ENCODE assay signal across 27 cellular contexts in the genomic region with DNA sequence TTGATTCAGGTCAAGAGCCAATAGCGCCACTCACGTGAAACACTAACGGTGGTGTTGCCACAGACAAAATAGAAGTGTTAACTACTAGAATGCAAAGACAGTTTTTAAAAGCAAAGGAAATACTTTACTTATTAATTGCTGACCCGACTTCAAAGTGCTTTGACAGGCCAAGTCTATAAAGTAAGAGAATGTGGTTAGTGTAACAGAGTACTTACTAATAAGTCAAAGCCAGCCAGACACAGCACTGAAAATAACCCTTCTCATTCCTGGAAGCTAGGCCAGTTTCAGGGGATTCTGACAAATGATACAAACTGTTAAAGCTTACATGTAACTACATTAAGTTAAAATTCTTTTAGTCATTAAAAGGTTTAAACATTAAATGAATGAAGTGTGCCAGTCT. TPM values are rescaled to one million over a fixed set of nuclear protein-coding genes. Genes with fewer than 3 reads are reported as not detected.
DNase-seq lines count a peak whose midpoint lies in the region; ATAC-seq and TF ChIP-seq lines count a peak whose summit lies in the region.
"Had no signal": no experiment of that assay in that cellular context is flagged by ENCODE, and none has a peak within 500 bp of the region (broad histone marks: within the 10 kb centered on the region; RNA-seq: fewer than 3 reads in every experiment).

No MANE protein-coding gene starts in this region.

- no peak overlapping the region for H2AFZ ChIP-seq in SK-N-SH (ENCODE audit: low read depth)
- H2AFZ ChIP-seq: GM23248, PC-9 had no signal

- POLR2A ChIA-PET in SK-N-SH (lab: Yijun Ruan, JAX) = no interaction called here

- TF ChIP-seq CTCF in epithelial cell of proximal tubule (conservative IDR thresholded peaks at IDR 0.05; ENCODE audit: low read depth, low read length) (no peak), SK-N-SH (IDR thresholded peaks at IDR 0.05) (no peak), GM13976 (IDR thresholded peaks at IDR 0.05; ENCODE audit: borderline replicate concordance, control extremely low read depth, extremely low read depth, insufficient read depth, missing control alignments) (no peak)

- no peaks in the 10 kb centered on the region for H4K20me1 ChIP-seq in SK-N-SH (ENCODE audit: insufficient read depth)

- ATAC-seq in GM18909 (IDR thresholded peaks at IDR 0.05; ENCODE audit: poor library complexity, unreplicated experiment) = peak; percentile 41
- ATAC-seq: A549; CD8-positive, alpha-beta T cell; HepG2 had no signal

- H3K27ac ChIP-seq in effector memory CD4-positive, alpha-beta T cell (ENCODE audit: insufficient read depth, low read length, poor library complexity, severe bottlenecking) = no peak overlapping the region
- H3K27ac ChIP-seq in SK-N-SH (ENCODE audit: low read depth in 2 of 2, low read length in 1 of 2) = no peak overlapping the region
- H3K27ac ChIP-seq: A549, GM23248, PC-9 had no signal

- H3K27me3 ChIP-seq in effector memory CD4-positive, alpha-beta T cell (replicated peaks; ENCODE audit: control insufficient read depth, insufficient read depth, low read length, poor library complexity, severe bottlenecking) = no peaks in the 10 kb centered on the region
- H3K27me3 ChIP-seq in SK-N-SH (ENCODE audit: insufficient read depth) = no peaks in the 10 kb centered on the region

- no peaks in the 10 kb centered on the region for H3K36me3 ChIP-seq in effector memory CD4-positive, alpha-beta T cell (ENCODE audit: control insufficient read depth, insufficient read depth, low read length)
- H3K36me3 ChIP-seq in SK-N-SH (replicated peaks in 1 of 2; ENCODE audit: control insufficient read depth in 1 of 2, insufficient read depth in 2 of 2, low read length in 1 of 2) = peaks cover 13 to 23% of the 10 kb centered on the region in 2 experiments

- TF ChIP-seq EP300 in SK-N-SH (IDR thresholded peaks at IDR 0.05; ENCODE audit: borderline replicate concordance in 1 of 2, low read depth in 1 of 2, low read length in 1 of 2) = no peak

- DNase-seq in epithelial cell of proximal tubule (ENCODE audit: low read depth) (peak; percentile 86), left kidney (ENCODE audit: low read depth, low spot score) (peak; percentile 63), NOMO-1 treated with dmso at 0.1 percent for 144 hours (lab: John Stamatoyannopoulos, UW; ENCODE audit: unreplicated experiment) (no peak), SK-N-SH (no peak), GM13976 (ENCODE audit: low spot score) (no peak)
- DNase-seq in effector memory CD4-positive, alpha-beta T cell = no peak
- DNase-seq: C1 segment of cervical spinal cord; Caco-2; CD8-positive, alpha-beta T cell; DND-41; GM23248; H7; Karpas-422; NCI-H1105; NCI-H1436 treated with DMSO at 0.1 percent for 48 hours; NCI-H1930; NCI-H2107; NCI-H446; NCI-H524 treated with DMSO at 0.1 percent for 48 hours; NCI-H774; PC-9; RPMI8226; SHP77 had no signal

- TF ChIP-seq RAD21 in SK-N-SH (IDR thresholded peaks at IDR 0.05; ENCODE audit: low read length) = no peak

- in situ Hi-C loops in GM13976 (cut with MboI; ENCODE audit: low sequenced_read_pairs, unreplicated experiment) = no loop called here

- 94% methylated on average over 4 of the region's 4 CpGs for WGBS in SK-N-SH (ENCODE audit: low lambda C conversion rate)

- H3K4me3 ChIP-seq in epithelial cell of proximal tubule (ENCODE audit: low read depth, low read length) (no peak overlapping the region), SK-N-SH (ENCODE audit: low read depth in 2 of 2, low read length in 1 of 2) (no peak overlapping the region)
- no peak overlapping the region for H3K4me3 ChIP-seq in effector memory CD4-positive, alpha-beta T cell (ENCODE audit: insufficient read depth, low read depth, low read length, poor library complexity, severe bottlenecking)
- H3K4me3 ChIP-seq: A549, GM23248, PC-9 had no signal

- H3K9me2 ChIP-seq in SK-N-SH = no peaks in the 10 kb centered on the region

- no peaks in the 10 kb centered on the region for H3K9me3 ChIP-seq in effector memory CD4-positive, alpha-beta T cell (ENCODE audit: control insufficient read depth, low read length)
- no peaks in the 10 kb centered on the region for H3K9me3 ChIP-seq in SK-N-SH
- H3K9me3 ChIP-seq: A549, Caco-2 had no signal

- no peaks in the 10 kb centered on the region for H3F3A ChIP-seq in SK-N-SH (replicated peaks; ENCODE audit: insufficient read depth)

- CTCF ChIA-PET in SK-N-SH (lab: Yijun Ruan, JAX) = interaction anchor here (0.9 kb wide), 1 partner anchor 13 kb away, joined by 3 read pairs; no protein-coding TSS in a partner anchor

- H3K79me2 ChIP-seq in SK-N-SH (ENCODE audit: insufficient read depth) = no peaks in the 10 kb centered on the region

- no peak overlapping the region for H3K4me2 ChIP-seq in SK-N-SH
- H3K4me2 ChIP-seq: A549, PC-9 had no signal

- H3K9ac ChIP-seq in SK-N-SH = no peak overlapping the region
- H3K9ac ChIP-seq: GM23248 had no signal

- no peaks in the 10 kb centered on the region for H3K4me1 ChIP-seq in effector memory CD4-positive, alpha-beta T cell (ENCODE audit: control insufficient read depth, insufficient read depth, low read length, poor library complexity, severe bottlenecking)
- H3K4me1 ChIP-seq in SK-N-SH (ENCODE audit: control insufficient read depth in 1 of 2, insufficient read depth in 2 of 2, low read depth in 1 of 2, low read length in 1 of 2) = no peaks in the 10 kb centered on the region; a peak in 1 of 4 replicates
- H3K4me1 ChIP-seq: A549, Caco-2 had no signal

TF ChIP-seq in SK-N-SH, 30 proteins besides CTCF, POLR2A, EP300 and RAD21 (continues in another document):
- TF ChIP-seq, protein P1, sequence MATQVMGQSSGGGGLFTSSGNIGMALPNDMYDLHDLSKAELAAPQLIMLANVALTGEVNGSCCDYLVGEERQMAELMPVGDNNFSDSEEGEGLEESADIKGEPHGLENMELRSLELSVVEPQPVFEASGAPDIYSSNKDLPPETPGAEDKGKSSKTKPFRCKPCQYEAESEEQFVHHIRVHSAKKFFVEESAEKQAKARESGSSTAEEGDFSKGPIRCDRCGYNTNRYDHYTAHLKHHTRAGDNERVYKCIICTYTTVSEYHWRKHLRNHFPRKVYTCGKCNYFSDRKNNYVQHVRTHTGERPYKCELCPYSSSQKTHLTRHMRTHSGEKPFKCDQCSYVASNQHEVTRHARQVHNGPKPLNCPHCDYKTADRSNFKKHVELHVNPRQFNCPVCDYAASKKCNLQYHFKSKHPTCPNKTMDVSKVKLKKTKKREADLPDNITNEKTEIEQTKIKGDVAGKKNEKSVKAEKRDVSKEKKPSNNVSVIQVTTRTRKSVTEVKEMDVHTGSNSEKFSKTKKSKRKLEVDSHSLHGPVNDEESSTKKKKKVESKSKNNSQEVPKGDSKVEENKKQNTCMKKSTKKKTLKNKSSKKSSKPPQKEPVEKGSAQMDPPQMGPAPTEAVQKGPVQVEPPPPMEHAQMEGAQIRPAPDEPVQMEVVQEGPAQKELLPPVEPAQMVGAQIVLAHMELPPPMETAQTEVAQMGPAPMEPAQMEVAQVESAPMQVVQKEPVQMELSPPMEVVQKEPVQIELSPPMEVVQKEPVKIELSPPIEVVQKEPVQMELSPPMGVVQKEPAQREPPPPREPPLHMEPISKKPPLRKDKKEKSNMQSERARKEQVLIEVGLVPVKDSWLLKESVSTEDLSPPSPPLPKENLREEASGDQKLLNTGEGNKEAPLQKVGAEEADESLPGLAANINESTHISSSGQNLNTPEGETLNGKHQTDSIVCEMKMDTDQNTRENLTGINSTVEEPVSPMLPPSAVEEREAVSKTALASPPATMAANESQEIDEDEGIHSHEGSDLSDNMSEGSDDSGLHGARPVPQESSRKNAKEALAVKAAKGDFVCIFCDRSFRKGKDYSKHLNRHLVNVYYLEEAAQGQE (IDR thresholded peaks at IDR 0.05; ENCODE audit: low read depth, low read length) = no peak
- TF ChIP-seq ELF1 (IDR thresholded peaks at IDR 0.05) (no peak), TCF12 (IDR thresholded peaks at IDR 0.05) (no peak), TEAD4 (IDR thresholded peaks at IDR 0.05; ENCODE audit: borderline replicate concordance, insufficient read depth) (no peak), FOSL2 (IDR thresholded peaks at IDR 0.05; ENCODE audit: borderline replicate concordance, low read depth) (no peak), GABPA (IDR thresholded peaks at IDR 0.05; ENCODE audit: low read depth) (no peak), MAX (IDR thresholded peaks at IDR 0.05; ENCODE audit: low read depth) (no peak), YY1 (IDR thresholded peaks at IDR 0.05; ENCODE audit: low read depth) (no peak), JUND (IDR thresholded peaks at IDR 0.05) (no peak), EZH2phosphoT487 (IDR thresholded peaks at IDR 0.05; ENCODE audit: borderline replicate concordance, low read depth) (no peak), ZBTB33 (IDR thresholded peaks at IDR 0.05; ENCODE audit: borderline replicate concordance, low read depth) (no peak), FOXJ3 (CRISPR knock-in tag; IDR thresholded peaks at IDR 0.05) (no peak), POLR2AphosphoS5 (IDR thresholded peaks at IDR 0.05; ENCODE audit: low read depth, low read length) (no peak), NFIC (IDR thresholded peaks at IDR 0.05; ENCODE audit: borderline replicate concordance) (no peak)

RNA-seq across cellular contexts. Expression of gene ENO4, which starts 50.3 kb away (rescaled TPM):
- not detected in 2 replicates for total RNA-seq in epithelial cell of proximal tubule
- 0.36 and 0.44 TPM in 2 replicates for polyA plus RNA-seq in SK-N-SH (2012; rRNA removed)
- polyA plus RNA-seq in SK-N-SH (2012; cell fraction: cytosol; rRNA removed) = 0.30 and 0.33 TPM in 2 replicates
- polyA plus RNA-seq in SK-N-SH (2012; cell fraction: nucleus; rRNA removed) = 0.20 and 0.93 TPM in 2 replicates
- total RNA-seq: Caco-2; CD8-positive, alpha-beta T cell; HepG2; HT1080 had no signal
- polyA plus RNA-seq: HepG2 had no signal

Comparison
In these comparisons a context has a peak if more than half of its experiments do, and no peak if none do; other contexts are left out.
1. DNase-seq: peak in epithelial cell of proximal tubule (single experiment) and left kidney (single experiment); none in effector memory CD4-positive, alpha-beta T cell (0 of 3), NOMO-1 treated with dmso at 0.1 percent for 144 hours (single experiment), SK-N-SH (single experiment) and GM13976 (single experiment).